ENCODE assay signal across 15 cellular contexts in the genomic region with DNA sequence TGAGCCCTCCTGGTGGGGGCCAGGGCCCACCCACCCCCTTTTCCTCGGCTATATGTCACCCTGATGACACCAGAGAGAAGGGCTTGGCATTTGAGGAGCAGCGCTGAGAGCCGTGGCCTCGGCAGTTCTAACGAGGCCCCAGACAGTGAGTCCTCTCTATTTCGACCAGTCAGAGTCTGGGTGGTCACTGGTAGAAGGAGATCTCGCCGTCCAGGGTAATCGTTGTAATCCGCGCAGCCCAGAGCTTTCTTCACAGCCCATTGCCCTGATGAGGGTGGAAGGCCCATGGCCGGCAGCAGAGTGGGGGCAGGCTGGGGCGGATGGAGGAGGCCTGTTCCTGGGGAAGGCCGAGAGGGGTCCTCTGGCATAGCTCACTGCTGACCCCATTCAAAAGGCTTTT.
"Had no signal": no experiment of that assay in that cellular context is flagged by ENCODE, and none has a peak within 500 bp of the region (broad histone marks: within the 10 kb centered on the region; RNA-seq: fewer than 3 reads in every experiment).

No MANE protein-coding gene starts in this region.

- H3K36me3 Mint-ChIP-seq: activated naive CD4-positive, alpha-beta T cell treated with anti-CD3 and anti-CD28 coated beads, Interleukin-2, amount 10 ng/mL, durations not matched to agents 7 days and 5 days; naive thymus-derived CD4-positive, alpha-beta T cell had no signal

- H3K27me3 ChIP-seq: adrenal gland, hepatocyte, thyroid gland, uterus had no signal

- DNase-seq: activated CD4-positive, alpha-beta T cell treated with anti-CD3 and anti-CD28 coated beads for 48 hours; activated naive CD4-positive, alpha-beta T cell treated with anti-CD3 and anti-CD28 coated beads, Interleukin-2, amount 10 ng/mL, durations not matched to agents 7 days and 5 days; adrenal gland; effector memory CD8-positive, alpha-beta T cell; midbrain; naive thymus-derived CD4-positive, alpha-beta T cell; nucleus accumbens; stimulated activated CD4-positive, alpha-beta T cell treated with anti-CD3 and anti-CD28 coated beads, Interleukin-4, amount 100 ng/mL, for 4 hours; T1000; thyroid gland; uterus had no signal

- H3K27ac ChIP-seq: adrenal gland, hepatocyte, thyroid gland, uterus, VCaP had no signal

- H3K4me3 Mint-ChIP-seq: activated naive CD4-positive, alpha-beta T cell treated with anti-CD3 and anti-CD28 coated beads, Interleukin-2, amount 10 ng/mL, durations not matched to agents 7 days and 5 days; activated T-helper 17 cell treated with anti-CD3 and anti-CD28 coated beads, Interleukin-2, amount 50 U/mL, for 72 hours; central memory CD8-positive, alpha-beta T cell; effector memory CD8-positive, alpha-beta T cell; naive thymus-derived CD4-positive, alpha-beta T cell had no signal

- H3K27ac Mint-ChIP-seq: activated naive CD4-positive, alpha-beta T cell treated with anti-CD3 and anti-CD28 coated beads, Interleukin-2, amount 10 ng/mL, durations not matched to agents 7 days and 5 days; activated T-helper 17 cell treated with anti-CD3 and anti-CD28 coated beads, Interleukin-2, amount 50 U/mL, for 72 hours had no signal

- H3K4me1 Mint-ChIP-seq: activated naive CD4-positive, alpha-beta T cell treated with anti-CD3 and anti-CD28 coated beads, Interleukin-2, amount 10 ng/mL, durations not matched to agents 7 days and 5 days; activated T-helper 17 cell treated with anti-CD3 and anti-CD28 coated beads, Interleukin-2, amount 50 U/mL, for 72 hours; central memory CD8-positive, alpha-beta T cell; naive thymus-derived CD4-positive, alpha-beta T cell had no signal

- H3K9me3 Mint-ChIP-seq: activated naive CD4-positive, alpha-beta T cell treated with anti-CD3 and anti-CD28 coated beads, Interleukin-2, amount 10 ng/mL, durations not matched to agents 7 days and 5 days; activated T-helper 17 cell treated with anti-CD3 and anti-CD28 coated beads, Interleukin-2, amount 50 U/mL, for 72 hours; central memory CD8-positive, alpha-beta T cell; effector memory CD8-positive, alpha-beta T cell had no signal

- ATAC-seq: activated T-helper 17 cell treated with anti-CD3 and anti-CD28 coated beads, Interleukin-2, amount 50 U/mL, for 72 hours; effector memory CD8-positive, alpha-beta T cell; naive thymus-derived CD4-positive, alpha-beta T cell had no signal

- H3K36me3 ChIP-seq: uterus had no signal

- H3K27me3 Mint-ChIP-seq: activated naive CD4-positive, alpha-beta T cell treated with anti-CD3 and anti-CD28 coated beads, Interleukin-2, amount 10 ng/mL, durations not matched to agents 7 days and 5 days; activated T-helper 17 cell treated with anti-CD3 and anti-CD28 coated beads, Interleukin-2, amount 50 U/mL, for 72 hours; central memory CD8-positive, alpha-beta T cell; effector memory CD8-positive, alpha-beta T cell; naive thymus-derived CD4-positive, alpha-beta T cell had no signal

- H3K9me3 ChIP-seq: adrenal gland, thyroid gland, uterus had no signal

- H3K4me3 ChIP-seq: adrenal gland, hepatocyte, thyroid gland, uterus had no signal
